Comparison of ENCODE assay signal across 8 cellular contexts in the genomic region with DNA sequence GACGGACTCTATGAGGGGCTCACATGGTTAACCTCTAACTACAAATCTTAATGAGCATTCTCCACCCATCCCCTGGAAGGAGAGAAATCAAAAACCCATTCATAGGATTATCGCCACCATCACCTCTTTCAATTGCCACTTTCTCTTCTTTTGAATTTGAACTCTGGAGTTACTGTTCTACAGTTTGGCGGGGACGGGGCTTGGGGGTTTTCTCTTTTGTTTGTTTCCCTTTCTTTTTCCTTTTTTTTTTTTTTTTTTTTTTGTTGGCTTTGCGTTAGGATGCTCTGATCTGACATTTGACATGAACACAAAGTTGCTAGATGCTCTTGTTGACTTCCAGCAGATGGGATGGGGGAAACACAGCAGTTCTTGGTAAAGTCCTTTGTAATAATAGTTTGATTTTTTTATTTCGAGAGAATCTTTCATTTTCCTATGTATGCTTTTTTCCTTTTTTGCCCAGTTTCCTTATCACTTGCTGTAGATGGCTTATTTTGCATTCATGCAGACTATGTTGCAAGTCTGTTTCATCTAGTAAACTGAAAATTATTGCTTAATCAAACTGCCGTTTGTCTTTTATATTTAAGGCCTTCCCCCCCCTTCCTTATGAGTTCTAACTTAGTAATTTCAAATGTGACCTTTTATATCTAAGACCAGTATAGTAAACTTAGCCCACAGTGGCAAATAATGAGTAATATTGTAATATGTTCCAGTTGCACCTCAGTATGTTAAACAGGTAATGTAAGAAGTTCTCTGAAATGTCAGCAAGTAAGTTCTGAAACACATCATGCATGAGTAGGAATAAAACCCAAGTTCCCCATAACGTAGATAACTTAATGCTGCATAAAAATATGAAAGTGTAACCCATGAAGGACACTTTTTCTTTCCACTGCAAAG. TPM values are rescaled to one million over a fixed set of nuclear protein-coding genes. Genes with fewer than 3 reads are reported as not detected.
DNase-seq lines count a peak whose midpoint lies in the region; ATAC-seq and TF ChIP-seq lines count a peak whose summit lies in the region.
"Not testable (repeated sequence)": the region's sequence is repeated elsewhere in the genome, so short reads cannot be mapped to it uniquely, and the experiment has no call there.

No MANE protein-coding gene starts in this region.

- H3K36me3 Mint-ChIP-seq in activated naive CD4-positive, alpha-beta T cell treated with anti-CD3 and anti-CD28 coated beads for 36 hours (ENCODE audit: low read depth): peaks cover 50% of the 10 kb centered on the region
- peaks cover 40% of the 10 kb centered on the region for H3K36me3 Mint-ChIP-seq in nephron (ENCODE audit: low read depth)

- CTCF ChIA-PET in activated naive CD4-positive, alpha-beta T cell treated with anti-CD3 and anti-CD28 coated beads for 36 hours (lab: Charles Lee): interaction anchor here (0.6 to 2.2 kb wide), 5 partner anchors 14 to 188 kb away, joined by 3 to 12 read pairs (median 7); no protein-coding TSS in a partner anchor

- H3K9ac ChIP-seq in iPS-15b (ENCODE audit: low read depth, low read length): peak overlapping the region; percentile 93

- H3K27me3 ChIP-seq in H7 (ENCODE audit: control insufficient read depth, insufficient read depth, low read length); Peyer's patch; ectodermal cell (ENCODE audit: control insufficient read depth, insufficient read depth, low read length, poor library complexity, severe bottlenecking); iPS-15b (ENCODE audit: control insufficient read depth, insufficient read depth, low read length): not testable (repeated sequence)

- not testable (repeated sequence) for DNase-seq in AG09309 (ENCODE audit: low read depth); H7; Peyer's patch; stimulated activated naive CD8-positive, alpha-beta T cell treated with anti-CD3 and anti-CD28 coated beads, Interleukin-15, amount 100 ng/mL, for 72 hours
- peak; percentile 31 for DNase-seq in activated naive CD4-positive, alpha-beta T cell treated with anti-CD3 and anti-CD28 coated beads for 36 hours

- peak overlapping the region; percentile 80 for H3K4me3 ChIP-seq in AG09309 (ENCODE audit: control insufficient read depth, low read depth, low read length)
- peak overlapping the region; percentile 98 for H3K4me3 ChIP-seq in H7 (ENCODE audit: insufficient read depth, low read depth, low read length)
- H3K4me3 ChIP-seq in Peyer's patch: peak overlapping the region; percentile 95 to 99 (median 98)
- H3K4me3 ChIP-seq in ectodermal cell (ENCODE audit: insufficient read depth, low read depth, low read length): peak overlapping the region; percentile 91
- H3K4me3 ChIP-seq in iPS-15b (ENCODE audit: low read depth, low read length): peak overlapping the region; percentile 95

- peak; percentile 47 for ATAC-seq in stimulated activated naive CD8-positive, alpha-beta T cell treated with anti-CD3 and anti-CD28 coated beads, Interleukin-15, amount 100 ng/mL, for 72 hours

- intact Hi-C loops in activated naive CD4-positive, alpha-beta T cell treated with anti-CD3 and anti-CD28 coated beads for 36 hours (cut with micrococcal nuclease): loop anchor here (1.0 to 10.0 kb wide), 9 partner anchors 16 to 1953 kb away; partner anchors contain the start of gene SOS2

- H3K27ac ChIP-seq in Peyer's patch: peak overlapping the region; percentile 100
- H3K27ac ChIP-seq in ectodermal cell (ENCODE audit: insufficient read depth, low read depth, low read length, poor library complexity, severe bottlenecking): not testable (repeated sequence)

- peak overlapping the region; percentile 100 for H3K27ac Mint-ChIP-seq in activated naive CD4-positive, alpha-beta T cell treated with anti-CD3 and anti-CD28 coated beads for 36 hours
- peak overlapping the region; percentile 80 to 100 (median 96) for H3K27ac Mint-ChIP-seq in nephron
- peak overlapping the region; percentile 99 for H3K27ac Mint-ChIP-seq in stimulated activated naive CD8-positive, alpha-beta T cell treated with anti-CD3 and anti-CD28 coated beads, Interleukin-15, amount 100 ng/mL, for 72 hours

- 28 to 34% methylated on average over 8 of the region's 8 CpGs for WGBS in ectodermal cell, 2 experiments

- peaks cover 0 to 33% (median 6%) of the 10 kb centered on the region in 4 donors for H3K4me1 ChIP-seq in Peyer's patch
- H3K4me1 ChIP-seq in ectodermal cell (ENCODE audit: control insufficient read depth, insufficient read depth, low read length); iPS-15b (ENCODE audit: control insufficient read depth, insufficient read depth, low read length): not testable (repeated sequence)

- H3K27me3 Mint-ChIP-seq in activated naive CD4-positive, alpha-beta T cell treated with anti-CD3 and anti-CD28 coated beads for 36 hours (ENCODE audit: low read depth); nephron (ENCODE audit: low read depth); stimulated activated naive CD8-positive, alpha-beta T cell treated with anti-CD3 and anti-CD28 coated beads, Interleukin-15, amount 100 ng/mL, for 72 hours: not testable (repeated sequence)

- peak overlapping the region; percentile 100 for H3K4me3 Mint-ChIP-seq in activated naive CD4-positive, alpha-beta T cell treated with anti-CD3 and anti-CD28 coated beads for 36 hours
- H3K4me3 Mint-ChIP-seq in nephron: peak overlapping the region; percentile 92 to 96 (median 96)
- H3K4me3 Mint-ChIP-seq in stimulated activated naive CD8-positive, alpha-beta T cell treated with anti-CD3 and anti-CD28 coated beads, Interleukin-15, amount 100 ng/mL, for 72 hours: peak overlapping the region; percentile 91 to 98

- not testable (repeated sequence) for H3K9me3 Mint-ChIP-seq in activated naive CD4-positive, alpha-beta T cell treated with anti-CD3 and anti-CD28 coated beads for 36 hours; nephron; stimulated activated naive CD8-positive, alpha-beta T cell treated with anti-CD3 and anti-CD28 coated beads, Interleukin-15, amount 100 ng/mL, for 72 hours

- TF ChIP-seq CTCF in AG09309 (IDR thresholded peaks at IDR 0.05; ENCODE audit: control insufficient read depth, insufficient read depth, low read depth, low read length, missing control alignments); Peyer's patch (IDR thresholded peaks at IDR 0.05); nephron (IDR thresholded peaks at IDR 0.05; ENCODE audit: unreplicated experiment in 3 of 3): not testable (repeated sequence)

- H3K36me3 ChIP-seq in H7 (replicated peaks; ENCODE audit: control insufficient read depth, insufficient read depth, low read length); ectodermal cell (ENCODE audit: control insufficient read depth, insufficient read depth, low read length); iPS-15b (ENCODE audit: control insufficient read depth, insufficient read depth, low read length): not testable (repeated sequence)
- H3K36me3 ChIP-seq in Peyer's patch: peaks cover 0 to 11% (median 0%) of the 10 kb centered on the region in 3 donors

- TF ChIP-seq POLR2A in Peyer's patch (IDR thresholded peaks at IDR 0.05): not testable (repeated sequence)

- H3K4me1 Mint-ChIP-seq in activated naive CD4-positive, alpha-beta T cell treated with anti-CD3 and anti-CD28 coated beads for 36 hours (ENCODE audit: low read depth): peaks cover 36% of the 10 kb centered on the region
- H3K4me1 Mint-ChIP-seq in nephron: peaks cover 42% of the 10 kb centered on the region
- peaks cover 31% of the 10 kb centered on the region for H3K4me1 Mint-ChIP-seq in stimulated activated naive CD8-positive, alpha-beta T cell treated with anti-CD3 and anti-CD28 coated beads, Interleukin-15, amount 100 ng/mL, for 72 hours

- not testable (repeated sequence) for H3K9me3 ChIP-seq in Peyer's patch; ectodermal cell (ENCODE audit: control insufficient read depth, low read length); iPS-15b (ENCODE audit: control insufficient read depth, insufficient read depth, low read length)

RNA-seq across cellular contexts. Expression of gene ARF6, which starts 1.6 kb away (rescaled TPM):
- total RNA-seq in H7 (2014; rRNA removed; shearing (Covaris generic)): 38.6 and 40.4 TPM in 2 replicates
- total RNA-seq in Peyer's patch: 10 to 100 TPM; 47.0 to 92.5 (median 68.5) TPM
- total RNA-seq in activated naive CD4-positive, alpha-beta T cell treated with anti-CD3 and anti-CD28 coated beads for 36 hours: 100 to 1,000 TPM; 128 to 129 TPM
- 58.3 TPM for polyA plus RNA-seq in ectodermal cell (2013, experiment 1 of 4)
- 62.3 TPM for polyA plus RNA-seq in ectodermal cell (2013, experiment 2 of 4)
- polyA plus RNA-seq in ectodermal cell (2013, experiment 3 of 4): 43.1 TPM
- 42.4 TPM for polyA plus RNA-seq in ectodermal cell (2013, experiment 4 of 4)

RNA-seq across cellular contexts. Expression of gene NEMF, which starts 41.9 kb away (rescaled TPM):
- total RNA-seq in H7 (2014; rRNA removed; shearing (Covaris generic)): 35.8 and 40.0 TPM in 2 replicates
- 100 to 1,000 TPM; 114 to 413 (median 145) TPM for total RNA-seq in Peyer's patch
- total RNA-seq in activated naive CD4-positive, alpha-beta T cell treated with anti-CD3 and anti-CD28 coated beads for 36 hours: 10 to 100 TPM; 45.5 to 47.0 TPM
- polyA plus RNA-seq in ectodermal cell (2013, experiment 1 of 4): 56.0 TPM
- 58.8 TPM for polyA plus RNA-seq in ectodermal cell (2013, experiment 2 of 4)
- 48.3 TPM for polyA plus RNA-seq in ectodermal cell (2013, experiment 3 of 4)
- polyA plus RNA-seq in ectodermal cell (2013, experiment 4 of 4): 55.5 TPM
